ENCODE assay signal across 9 cellular contexts in genomic region chr15:39429898-39430357, GRCh38.
DNase-seq lines count a peak whose midpoint lies in the region; ATAC-seq and TF ChIP-seq lines count a peak whose summit lies in the region.
"Had no signal": no experiment of that assay in that cellular context is flagged by ENCODE, and none has a peak within 500 bp of the region (broad histone marks: within the 10 kb centered on the region; RNA-seq: fewer than 3 reads in every experiment).

No MANE protein-coding gene starts in this region.

- TF ChIP-seq CTCF in AG10803 (conservative IDR thresholded peaks at IDR 0.05; ENCODE audit: low read length) (no peak), gastroesophageal sphincter (IDR thresholded peaks at IDR 0.05) (no peak)

- ATAC-seq in GM19463 (IDR thresholded peaks at IDR 0.05; ENCODE audit: unreplicated experiment) (peak; percentile 46), gastroesophageal sphincter (no peak)
- ATAC-seq: left lobe of liver had no signal

- TF ChIP-seq POLR2A in gastroesophageal sphincter (IDR thresholded peaks at IDR 0.05), result no peak

- H3K9me3 ChIP-seq in gastroesophageal sphincter, result no peaks in the 10 kb centered on the region

- H3K27ac ChIP-seq in gastroesophageal sphincter, result peak overlapping the region in 3 of 4 donors; percentile 34 to 81 (median 72)

- no peaks in the 10 kb centered on the region for H3K27me3 ChIP-seq in gastroesophageal sphincter

- no peak for TF ChIP-seq EP300 in gastroesophageal sphincter (IDR thresholded peaks at IDR 0.05)

- peak; percentile 91 for DNase-seq in AG10803 (ENCODE audit: low read depth)
- peak; percentile 1 for DNase-seq in NCI-H2029 (lab: John Stamatoyannopoulos, UW)
- DNase-seq in foreskin melanocyte, result no peak
- no peak for DNase-seq in COLO668 (lab: John Stamatoyannopoulos, UW; ENCODE audit: unreplicated experiment)
- DNase-seq in NOMO-1 treated with dmso at 0.1 percent for 144 hours (lab: John Stamatoyannopoulos, UW; ENCODE audit: unreplicated experiment), result no peak
- no peak for DNase-seq in COLO829 (ENCODE audit: low spot score)

- 0 to 27% methylated on average over 1 to 3 of the region's 3 CpGs for WGBS in gastroesophageal sphincter (ENCODE audit: low coverage in 1 of 2), 2 donors

- peaks cover 0 to 79% (median 16%) of the 10 kb centered on the region in 3 donors for H3K4me1 ChIP-seq in gastroesophageal sphincter

- H3K4me3 ChIP-seq in AG10803 (ENCODE audit: low read length) (no peak overlapping the region), gastroesophageal sphincter (no peak overlapping the region)

- no peaks in the 10 kb centered on the region for H3K36me3 ChIP-seq in gastroesophageal sphincter

Comparison
In these comparisons a context has a peak if more than half of its experiments do, and no peak if none do; other contexts are left out.
1. DNase-seq: peak in AG10803 (single experiment) and NCI-H2029 (single experiment); none in foreskin melanocyte (single experiment), COLO668 (single experiment), NOMO-1 treated with dmso at 0.1 percent for 144 hours (single experiment) and COLO829 (single experiment).